20 cellular contexts compared by ENCODE assay signal in genomic region chr3:153639634-153640033, GRCh38.
DNase-seq lines count a peak whose midpoint lies in the region; ATAC-seq and TF ChIP-seq lines count a peak whose summit lies in the region.
"Had no signal": no experiment of that assay in that cellular context is flagged by ENCODE, and none has a peak within 500 bp of the region (broad histone marks: within the 10 kb centered on the region; RNA-seq: fewer than 3 reads in every experiment).

No MANE protein-coding gene starts in this region.

- DNase-seq in SK-N-SH (no peak), fibroblast of the aortic adventitia (ENCODE audit: low read depth) (peak; percentile 62), neural progenitor cell (ENCODE audit: low spot score) (no peak)
- no peak for DNase-seq in activated effector memory CD4-positive, alpha-beta T cell treated with Interleukin-2 at 50 U/mL for 16 hours
- DNase-seq: DMS 273 treated with DMSO at 0.1 percent for 48 hours, DND-41, MV-4-11, NCI-H1417 treated with DMSO at 0.1 percent for 48 hours, NCI-H187 treated with DMSO at 0.1 percent for 48 hours, NCI-H345, NCI-H524 treated with DMSO at 0.1 percent for 48 hours, PC-3, SJCRH30 had no signal

- H3K9me2 ChIP-seq in SK-N-SH: no peaks in the 10 kb centered on the region

- H3K4me1 Mint-ChIP-seq in neural progenitor cell: peaks cover 3% of the 10 kb centered on the region
- H3K4me1 Mint-ChIP-seq: B cell had no signal

- no peak overlapping the region for H3K27ac ChIP-seq in SK-N-SH (ENCODE audit: low read depth in 2 of 2, low read length in 1 of 2)
- H3K27ac ChIP-seq in HUES6 (ENCODE audit: low read depth, low read length): 0 out of 2 replicates have a peak overlapping the region, but pooled peaks have one; percentile 74
- no peak overlapping the region for H3K27ac ChIP-seq in neural progenitor cell
- H3K27ac ChIP-seq: 22Rv1, KMS-11, SJCRH30 had no signal

- no peak for TF ChIP-seq CTCF in SK-N-SH (IDR thresholded peaks at IDR 0.05)
- no peak for TF ChIP-seq CTCF in fibroblast of the aortic adventitia (IDR thresholded peaks at IDR 0.05; ENCODE audit: insufficient read depth, low read length)
- TF ChIP-seq CTCF in neural progenitor cell (IDR thresholded peaks at IDR 0.05): no peak

- ATAC-seq in SK-N-SH treated with all-trans-retinoic acid at 6 μM for 48 hours (no peak), HG03108 (IDR thresholded peaks at IDR 0.05; ENCODE audit: unreplicated experiment) (no peak), HG03342 (IDR thresholded peaks at IDR 0.05; ENCODE audit: unreplicated experiment) (no peak)
- ATAC-seq: PC-3 had no signal

- no peaks in the 10 kb centered on the region for H3F3A ChIP-seq in SK-N-SH (replicated peaks; ENCODE audit: insufficient read depth)
- H3F3A ChIP-seq in neural progenitor cell (ENCODE audit: low read depth): peaks cover 6% of the 10 kb centered on the region

- no peak for TF ChIP-seq RAD21 in SK-N-SH (IDR thresholded peaks at IDR 0.05; ENCODE audit: low read length)

- H3K9me3 Mint-ChIP-seq in neural progenitor cell: no peaks in the 10 kb centered on the region

- H3K36me3 ChIP-seq in SK-N-SH (replicated peaks in 1 of 2; ENCODE audit: control insufficient read depth in 1 of 2, insufficient read depth in 2 of 2, low read length in 1 of 2) (no peaks in the 10 kb centered on the region), HUES6 (ENCODE audit: control insufficient read depth, insufficient read depth, low read length) (no peaks in the 10 kb centered on the region), neural progenitor cell (no peaks in the 10 kb centered on the region)
- H3K36me3 ChIP-seq: SJCRH30 had no signal

- H4K20me1 ChIP-seq in SK-N-SH (ENCODE audit: insufficient read depth) (no peaks in the 10 kb centered on the region), neural progenitor cell (ENCODE audit: low read depth) (no peaks in the 10 kb centered on the region)

- H3K9me3 ChIP-seq in SK-N-SH (no peaks in the 10 kb centered on the region), HUES6 (ENCODE audit: control insufficient read depth, insufficient read depth, low read depth, low read length) (no peaks in the 10 kb centered on the region), neural progenitor cell (ENCODE audit: low read depth) (no peaks in the 10 kb centered on the region)
- H3K9me3 ChIP-seq: SJCRH30 had no signal

- 10% methylated on average over 1 of the region's 1 CpG for WGBS in SK-N-SH (ENCODE audit: low lambda C conversion rate)

- no peaks in the 10 kb centered on the region for H3K36me3 Mint-ChIP-seq in neural progenitor cell

- H3K79me2 ChIP-seq in SK-N-SH (ENCODE audit: insufficient read depth) (no peaks in the 10 kb centered on the region), neural progenitor cell (ENCODE audit: low read depth) (no peaks in the 10 kb centered on the region)

- H3K27ac Mint-ChIP-seq in neural progenitor cell: no peak overlapping the region
- H3K27ac Mint-ChIP-seq: B cell had no signal

- no peaks in the 10 kb centered on the region; the same call in 1 of the 2 replicates for H3K27me3 ChIP-seq in SK-N-SH (ENCODE audit: insufficient read depth)
- no peaks in the 10 kb centered on the region for H3K27me3 ChIP-seq in HUES6 (ENCODE audit: control insufficient read depth, insufficient read depth, low read length)
- no peaks in the 10 kb centered on the region for H3K27me3 ChIP-seq in neural progenitor cell
- H3K27me3 ChIP-seq: SJCRH30 had no signal

- H2AFZ ChIP-seq in SK-N-SH (ENCODE audit: low read depth) (peak overlapping the region; percentile 60; the same call in 1 of the 2 replicates), neural progenitor cell (replicated peaks) (peak overlapping the region; percentile 89)

- no peak overlapping the region for H3K4me2 ChIP-seq in SK-N-SH
- H3K4me2 ChIP-seq in neural progenitor cell: no peak overlapping the region
- H3K4me2 ChIP-seq: KMS-11 had no signal

- H3K4me3 Mint-ChIP-seq in neural progenitor cell: no peak overlapping the region
- H3K4me3 Mint-ChIP-seq: B cell had no signal

- CTCF ChIA-PET in SK-N-SH (lab: Yijun Ruan, JAX): no interaction called here

- POLR2A ChIA-PET in SK-N-SH (lab: Yijun Ruan, JAX): no interaction called here

- no peaks in the 10 kb centered on the region for H3K4me1 ChIP-seq in SK-N-SH (ENCODE audit: control insufficient read depth in 1 of 2, insufficient read depth in 2 of 2, low read depth in 1 of 2, low read length in 1 of 2)
- H3K4me1 ChIP-seq in HUES6 (ENCODE audit: control insufficient read depth, insufficient read depth, low read length): peaks cover 38% of the 10 kb centered on the region
- peaks cover 9% of the 10 kb centered on the region for H3K4me1 ChIP-seq in neural progenitor cell
- H3K4me1 ChIP-seq: SJCRH30 had no signal

- TF ChIP-seq EP300 in SK-N-SH (IDR thresholded peaks at IDR 0.05; ENCODE audit: borderline replicate concordance in 1 of 2, low read depth in 1 of 2, low read length in 1 of 2): no peak

- no peak overlapping the region for H3K4me3 ChIP-seq in SK-N-SH (ENCODE audit: low read depth in 2 of 2, low read length in 1 of 2)
- no peak overlapping the region for H3K4me3 ChIP-seq in HUES6 (ENCODE audit: low read depth, low read length)
- H3K4me3 ChIP-seq in fibroblast of the aortic adventitia (ENCODE audit: low read depth, low read length): no peak overlapping the region
- H3K4me3 ChIP-seq in neural progenitor cell: no peak overlapping the region
- H3K4me3 ChIP-seq: SJCRH30 had no signal

- H3K27me3 Mint-ChIP-seq in neural progenitor cell (ENCODE audit: insufficient read depth, low read depth): no peaks in the 10 kb centered on the region

- no peak overlapping the region for H3K9ac ChIP-seq in SK-N-SH
- no peak overlapping the region for H3K9ac ChIP-seq in HUES6 (ENCODE audit: low read length)
- H3K9ac ChIP-seq in neural progenitor cell: no peak overlapping the region
- H3K9ac ChIP-seq: KMS-11 had no signal

TF ChIP-seq in SK-N-SH, 30 proteins besides CTCF, POLR2A, EP300 and RAD21:
- TF ChIP-seq TEAD4 (IDR thresholded peaks at IDR 0.05; ENCODE audit: borderline replicate concordance, insufficient read depth): no peak
- no peak for TF ChIP-seq NRF1 (IDR thresholded peaks at IDR 0.05; ENCODE audit: low read depth, low read length)
- TF ChIP-seq SIN3A (IDR thresholded peaks at IDR 0.05; ENCODE audit: borderline replicate concordance, low read depth, low read length): no peak
- TF ChIP-seq EZH2phosphoT487 (IDR thresholded peaks at IDR 0.05; ENCODE audit: borderline replicate concordance, low read depth): no peak
- no peak for TF ChIP-seq RCOR1 (IDR thresholded peaks at IDR 0.05; ENCODE audit: low read length)
- no peak for TF ChIP-seq POLR2AphosphoS5 (IDR thresholded peaks at IDR 0.05; ENCODE audit: low read depth, low read length)
TF ChIP-seq in SK-N-SH: peak in this region for 0.

TF ChIP-seq in SK-N-SH treated with all-trans-retinoic acid at 6 μM for 48 hours, 23 proteins besides CTCF, POLR2A, EP300 and RAD21 (continues in another document):
- TF ChIP-seq ZNF8 (CRISPR knock-in tag; IDR thresholded peaks at IDR 0.05): no peak
- TF ChIP-seq TOX (CRISPR knock-in tag; IDR thresholded peaks at IDR 0.05; ENCODE audit: borderline replicate concordance): no peak
- TF ChIP-seq GLIS3 (CRISPR knock-in tag; IDR thresholded peaks at IDR 0.05): no peak
- TF ChIP-seq, protein P1, sequence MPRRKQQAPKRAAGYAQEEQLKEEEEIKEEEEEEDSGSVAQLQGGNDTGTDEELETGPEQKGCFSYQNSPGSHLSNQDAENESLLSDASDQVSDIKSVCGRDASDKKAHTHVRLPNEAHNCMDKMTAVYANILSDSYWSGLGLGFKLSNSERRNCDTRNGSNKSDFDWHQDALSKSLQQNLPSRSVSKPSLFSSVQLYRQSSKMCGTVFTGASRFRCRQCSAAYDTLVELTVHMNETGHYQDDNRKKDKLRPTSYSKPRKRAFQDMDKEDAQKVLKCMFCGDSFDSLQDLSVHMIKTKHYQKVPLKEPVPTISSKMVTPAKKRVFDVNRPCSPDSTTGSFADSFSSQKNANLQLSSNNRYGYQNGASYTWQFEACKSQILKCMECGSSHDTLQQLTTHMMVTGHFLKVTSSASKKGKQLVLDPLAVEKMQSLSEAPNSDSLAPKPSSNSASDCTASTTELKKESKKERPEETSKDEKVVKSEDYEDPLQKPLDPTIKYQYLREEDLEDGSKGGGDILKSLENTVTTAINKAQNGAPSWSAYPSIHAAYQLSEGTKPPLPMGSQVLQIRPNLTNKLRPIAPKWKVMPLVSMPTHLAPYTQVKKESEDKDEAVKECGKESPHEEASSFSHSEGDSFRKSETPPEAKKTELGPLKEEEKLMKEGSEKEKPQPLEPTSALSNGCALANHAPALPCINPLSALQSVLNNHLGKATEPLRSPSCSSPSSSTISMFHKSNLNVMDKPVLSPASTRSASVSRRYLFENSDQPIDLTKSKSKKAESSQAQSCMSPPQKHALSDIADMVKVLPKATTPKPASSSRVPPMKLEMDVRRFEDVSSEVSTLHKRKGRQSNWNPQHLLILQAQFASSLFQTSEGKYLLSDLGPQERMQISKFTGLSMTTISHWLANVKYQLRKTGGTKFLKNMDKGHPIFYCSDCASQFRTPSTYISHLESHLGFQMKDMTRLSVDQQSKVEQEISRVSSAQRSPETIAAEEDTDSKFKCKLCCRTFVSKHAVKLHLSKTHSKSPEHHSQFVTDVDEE (CRISPR knock-in tag; IDR thresholded peaks at IDR 0.05): no peak
- TF ChIP-seq CSDC2 (CRISPR knock-in tag; IDR thresholded peaks at IDR 0.05): no peak
- no peak for TF ChIP-seq ISL1 (CRISPR knock-in tag; IDR thresholded peaks at IDR 0.05)
- TF ChIP-seq PPARA (CRISPR knock-in tag; IDR thresholded peaks at IDR 0.05; ENCODE audit: borderline replicate concordance): no peak
- TF ChIP-seq ESRRG (CRISPR knock-in tag; IDR thresholded peaks at IDR 0.05): no peak
- TF ChIP-seq ZNF565 (CRISPR knock-in tag; conservative IDR thresholded peaks at IDR 0.05; ENCODE audit: low read depth): no peak
- no peak for TF ChIP-seq ARNTL (CRISPR knock-in tag; IDR thresholded peaks at IDR 0.05; ENCODE audit: borderline replicate concordance, low read depth)
- TF ChIP-seq ZFP3 (CRISPR knock-in tag; IDR thresholded peaks at IDR 0.05): no peak
- no peak for TF ChIP-seq PATZ1 (CRISPR knock-in tag; IDR thresholded peaks at IDR 0.05; ENCODE audit: borderline replicate concordance)
